Comparison of ENCODE assay signal across 3 cellular contexts in genomic region chr3:52526671-52527038, GRCh38. TPM values are rescaled to one million over a fixed set of nuclear protein-coding genes. Genes with fewer than 3 reads are reported as not detected.
"Had no signal": no experiment of that assay in that cellular context is flagged by ENCODE, and none has a peak within 500 bp of the region (broad histone marks: within the 10 kb centered on the region; RNA-seq: fewer than 3 reads in every experiment).

No MANE protein-coding gene starts in this region.

RNA-seq across cellular contexts. Expression of gene STAB1, which starts 31.5 kb away (rescaled TPM):
- total RNA-seq: activated CD4-positive, alpha-beta memory T cell treated with anti-CD3 and anti-CD28 coated beads, Interleukin-2, amount 10 ng/mL, durations not matched to agents 7 days and 5 days; foreskin keratinocyte had no signal
- polyA plus RNA-seq: naive thymus-derived CD4-positive, alpha-beta T cell had no signal
